Comparison of ENCODE assay signal across 22 cellular contexts in the genomic region with DNA sequence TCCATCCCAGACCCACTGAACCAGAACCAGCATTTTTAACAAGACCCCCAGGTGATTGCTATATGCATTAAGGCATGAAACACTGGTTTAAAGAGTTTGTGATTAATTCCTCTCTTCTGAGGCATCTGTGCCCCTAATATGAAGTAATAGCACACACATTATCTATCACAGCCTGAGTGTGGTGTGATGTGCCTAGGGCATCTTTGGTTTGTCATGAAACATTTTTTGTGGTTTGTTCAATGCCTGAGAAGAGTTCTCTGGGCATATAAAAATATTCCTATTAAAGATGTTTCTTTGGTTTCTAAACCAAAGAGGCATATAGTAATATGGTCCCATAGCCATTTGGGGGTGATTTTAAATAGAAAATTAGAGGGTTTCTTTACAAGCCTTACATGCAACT.
"Had no signal": no experiment of that assay in that cellular context is flagged by ENCODE, and none has a peak within 500 bp of the region (broad histone marks: within the 10 kb centered on the region; RNA-seq: fewer than 3 reads in every experiment).

No MANE protein-coding gene starts in this region.

- H3K9me3 ChIP-seq: esophagus squamous epithelium, lower lobe of right lung, prostate gland, right atrium auricular region, transverse colon, upper lobe of right lung, uterus had no signal

- H3K36me3 ChIP-seq: esophagus squamous epithelium, lower lobe of right lung, prostate gland, right atrium auricular region, transverse colon, upper lobe of right lung, uterus had no signal

- H3K4me3 ChIP-seq: coronary artery, esophagus squamous epithelium, lower lobe of right lung, prostate gland, right atrium auricular region, transverse colon, upper lobe of right lung, uterus had no signal

- ATAC-seq: left ventricle myocardium superior; lower lobe of right lung; naive thymus-derived CD4-positive, alpha-beta T cell; sciatic nerve; stimulated activated memory B cell treated with anti-CD40 and anti-IgM and Interleukin-4, amounts not matched to agents 10 μg/mL and 1 μg/mL and 100 μg/mL, for 72 hours; upper lobe of right lung had no signal

- DNase-seq: dermis blood vessel endothelial cell; effector memory CD4-positive, alpha-beta T cell; erythroblast; esophagus squamous epithelium; hypothalamus; immature natural killer cell; islet precursor cell; left ventricle myocardium superior; lower lobe of right lung; naive thymus-derived CD4-positive, alpha-beta T cell; nucleus accumbens; stimulated activated CD4-positive, alpha-beta T cell treated with anti-CD3 and anti-CD28 coated beads, Interleukin-4, amount 100 ng/mL, for 4 hours; transverse colon; upper lobe of right lung; uterus had no signal

- H3K27me3 ChIP-seq: esophagus squamous epithelium, right atrium auricular region, transverse colon, upper lobe of right lung, uterus had no signal

- FAIRE-seq: endothelial cell of umbilical vein, frontal cortex had no signal

- H3K27ac ChIP-seq: coronary artery, esophagus squamous epithelium, lower lobe of right lung, prostate gland, right atrium auricular region, transverse colon, upper lobe of right lung, uterus had no signal

- H3K4me1 ChIP-seq: lower lobe of right lung, prostate gland, right atrium auricular region, uterus had no signal
